Comparison of ENCODE assay signal across 18 cellular contexts in genomic region chr17:67608691-67609090, GRCh38.
DNase-seq lines count a peak whose midpoint lies in the region; ATAC-seq and TF ChIP-seq lines count a peak whose summit lies in the region.
"Had no signal": no experiment of that assay in that cellular context is flagged by ENCODE, and none has a peak within 500 bp of the region (broad histone marks: within the 10 kb centered on the region; RNA-seq: fewer than 3 reads in every experiment).

No MANE protein-coding gene starts in this region.

- H4K20me1 ChIP-seq in SK-N-SH (ENCODE audit: insufficient read depth): no peaks in the 10 kb centered on the region

- DNase-seq in GM03348 (ENCODE audit: low spot score) (peak; percentile 84), SK-N-SH (no peak), fibroblast of peridontal ligament (ENCODE audit: extremely low read depth) (peak; percentile 19), renal cortical epithelial cell (ENCODE audit: low read depth) (peak; percentile 69), GF-D8 (lab: John Stamatoyannopoulos, UW) (no peak)
- no peak for DNase-seq in stimulated activated CD8-positive, alpha-beta memory T cell treated with anti-CD3 and anti-CD28 coated beads, Interleukin-4, amount 100 ng/mL, for 48 hours
- DNase-seq: H9; left colon; naive thymus-derived CD8-positive, alpha-beta T cell; NCI-H1092 treated with DMSO at 0.1 percent for 48 hours; NCI-H2227 treated with DMSO at 0.1 percent for 48 hours; right lobe of liver; stimulated activated naive CD8-positive, alpha-beta T cell treated with anti-CD3 and anti-CD28 coated beads, Interleukin-15, Interleukin-2, amounts not matched to agents 100 U/mL and 50 U/mL, for 24 hours; T-cell had no signal

- no peak for ATAC-seq in HG02763 (IDR thresholded peaks at IDR 0.05; ENCODE audit: unreplicated experiment)
- ATAC-seq: activated CD4-positive, CD25-positive, alpha-beta regulatory T cell treated with anti-CD3 and anti-CD28 coated beads, Interleukin-2, amount 50 U/mL, for 24 hours; HepG2; left colon; naive thymus-derived CD8-positive, alpha-beta T cell; stimulated activated naive CD8-positive, alpha-beta T cell treated with anti-CD3 and anti-CD28 coated beads, Interleukin-15, Interleukin-2, amounts not matched to agents 100 U/mL and 50 U/mL, for 24 hours; T-cell had no signal

- H3K9me2 ChIP-seq in SK-N-SH: no peaks in the 10 kb centered on the region

- POLR2A ChIA-PET in SK-N-SH (lab: Yijun Ruan, JAX): interaction anchor here (0.7 kb wide), 2 partner anchors 487 to 641 kb away, joined by 5 to 6 read pairs; no protein-coding TSS in a partner anchor

- H3K79me2 ChIP-seq in SK-N-SH (ENCODE audit: insufficient read depth): no peaks in the 10 kb centered on the region

- peak; percentile 75 to 79 for TF ChIP-seq EP300 in SK-N-SH (IDR thresholded peaks at IDR 0.05; ENCODE audit: borderline replicate concordance in 1 of 2, low read depth in 1 of 2, low read length in 1 of 2)

- no peak overlapping the region for H2AFZ ChIP-seq in SK-N-SH (ENCODE audit: low read depth)

- H3K27me3 ChIP-seq in SK-N-SH (ENCODE audit: insufficient read depth): no peaks in the 10 kb centered on the region
- H3K27me3 ChIP-seq: right lobe of liver had no signal

- peak overlapping the region; percentile 29 to 95; a peak in 3 of 4 replicates for H3K27ac ChIP-seq in SK-N-SH (ENCODE audit: low read depth in 2 of 2, low read length in 1 of 2)
- H3K27ac ChIP-seq: coronary artery, right lobe of liver had no signal

- H3K4me2 ChIP-seq in SK-N-SH: 0 out of 2 replicates have a peak overlapping the region, but pooled peaks have one; percentile 25

- TF ChIP-seq RAD21 in SK-N-SH (IDR thresholded peaks at IDR 0.05; ENCODE audit: low read length): no peak

- no peaks in the 10 kb centered on the region for H3K9me3 ChIP-seq in SK-N-SH
- H3K9me3 ChIP-seq: right lobe of liver had no signal

- H3F3A ChIP-seq in SK-N-SH (replicated peaks; ENCODE audit: insufficient read depth): peaks cover 19% of the 10 kb centered on the region

- H3K4me3 ChIP-seq in SK-N-SH (ENCODE audit: low read depth in 2 of 2, low read length in 1 of 2): no peak overlapping the region
- H3K4me3 ChIP-seq: coronary artery, right lobe of liver had no signal

- TF ChIP-seq CTCF in SK-N-SH (IDR thresholded peaks at IDR 0.05): no peak

- CTCF ChIA-PET in SK-N-SH (lab: Yijun Ruan, JAX): interaction anchor here (0.7 to 10.5 kb wide), 9 partner anchors 8 to 935 kb away, joined by 3 to 111 read pairs (median 9); partner anchors contain the start of gene PITPNC1

- no peaks in the 10 kb centered on the region for H3K36me3 ChIP-seq in SK-N-SH (replicated peaks in 1 of 2; ENCODE audit: control insufficient read depth in 1 of 2, insufficient read depth in 2 of 2, low read length in 1 of 2)
- H3K36me3 ChIP-seq: right lobe of liver had no signal

- WGBS in SK-N-SH (ENCODE audit: low lambda C conversion rate): 21% methylated on average over 5 of the region's 5 CpGs

- H3K4me1 ChIP-seq in SK-N-SH (ENCODE audit: control insufficient read depth in 1 of 2, insufficient read depth in 2 of 2, low read depth in 1 of 2, low read length in 1 of 2): peaks cover 30 to 34% of the 10 kb centered on the region in 2 experiments
- H3K4me1 ChIP-seq: right lobe of liver had no signal

- peak overlapping the region; percentile 39; the same call in 1 of the 2 replicates for H3K9ac ChIP-seq in SK-N-SH

TF ChIP-seq in SK-N-SH, 30 proteins besides CTCF, POLR2A, EP300 and RAD21 (continues in another document):
- no peak for TF ChIP-seq FOXM1 (IDR thresholded peaks at IDR 0.05; ENCODE audit: low read depth)
- 0 out of 2 replicates have a peak, but pooled peaks have one; percentile 48 for TF ChIP-seq ZBTB33 (IDR thresholded peaks at IDR 0.05; ENCODE audit: borderline replicate concordance, low read depth)
- TF ChIP-seq FOSL2 (IDR thresholded peaks at IDR 0.05; ENCODE audit: borderline replicate concordance, low read depth): peak; percentile 81; the same call in 1 of the 2 replicates
- TF ChIP-seq MEF2A (IDR thresholded peaks at IDR 0.05; ENCODE audit: borderline replicate concordance, low read depth): no peak
- no peak for TF ChIP-seq NRF1 (IDR thresholded peaks at IDR 0.05; ENCODE audit: low read depth, low read length)
- no peak for TF ChIP-seq RXRA (IDR thresholded peaks at IDR 0.05; ENCODE audit: borderline replicate concordance, low read depth)
- TF ChIP-seq USF2 (IDR thresholded peaks at IDR 0.05; ENCODE audit: borderline replicate concordance, low read depth, low read length): no peak
- peak; percentile 54; the same call in 1 of the 2 replicates for TF ChIP-seq REST (IDR thresholded peaks at IDR 0.05; ENCODE audit: low read depth, low read length)
- TF ChIP-seq SIN3A (IDR thresholded peaks at IDR 0.05; ENCODE audit: borderline replicate concordance, low read depth, low read length): peak; percentile 80; the same call in 1 of the 2 replicates
- TF ChIP-seq ELF1 (IDR thresholded peaks at IDR 0.05): no peak
- no peak for TF ChIP-seq GABPA (IDR thresholded peaks at IDR 0.05; ENCODE audit: low read depth)
- TF ChIP-seq JUND (IDR thresholded peaks at IDR 0.05): peak; percentile 79
- peak; percentile 78; the same call in 1 of the 2 replicates for TF ChIP-seq RCOR1 (IDR thresholded peaks at IDR 0.05; ENCODE audit: low read length)
- TF ChIP-seq USF1 (IDR thresholded peaks at IDR 0.05; ENCODE audit: borderline replicate concordance, low read depth): no peak
- TF ChIP-seq EZH2phosphoT487 (IDR thresholded peaks at IDR 0.05; ENCODE audit: borderline replicate concordance, low read depth): no peak
- no peak for TF ChIP-seq RFX5 (IDR thresholded peaks at IDR 0.05; ENCODE audit: low read length)
- TF ChIP-seq, protein P1, sequence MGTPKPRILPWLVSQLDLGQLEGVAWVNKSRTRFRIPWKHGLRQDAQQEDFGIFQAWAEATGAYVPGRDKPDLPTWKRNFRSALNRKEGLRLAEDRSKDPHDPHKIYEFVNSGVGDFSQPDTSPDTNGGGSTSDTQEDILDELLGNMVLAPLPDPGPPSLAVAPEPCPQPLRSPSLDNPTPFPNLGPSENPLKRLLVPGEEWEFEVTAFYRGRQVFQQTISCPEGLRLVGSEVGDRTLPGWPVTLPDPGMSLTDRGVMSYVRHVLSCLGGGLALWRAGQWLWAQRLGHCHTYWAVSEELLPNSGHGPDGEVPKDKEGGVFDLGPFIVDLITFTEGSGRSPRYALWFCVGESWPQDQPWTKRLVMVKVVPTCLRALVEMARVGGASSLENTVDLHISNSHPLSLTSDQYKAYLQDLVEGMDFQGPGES (IDR thresholded peaks at IDR 0.05; ENCODE audit: low read depth, low read length): no peak
- TF ChIP-seq SMC3 (IDR thresholded peaks at IDR 0.05; ENCODE audit: low read depth, low read length): no peak

Comparison
In these comparisons a context has a peak if more than half of its experiments do, and no peak if none do; other contexts are left out.
1. DNase-seq: peak in GM03348 (single experiment), fibroblast of peridontal ligament (single experiment) and renal cortical epithelial cell (single experiment); none in SK-N-SH (single experiment), GF-D8 (single experiment) and stimulated activated CD8-positive, alpha-beta memory T cell treated with anti-CD3 and anti-CD28 coated beads, Interleukin-4, amount 100 ng/mL, for 48 hours (single experiment).